ENCODE assay signal across 8 cellular contexts in genomic region chr13:22915442-22916082, GRCh38.
DNase-seq lines count a peak whose midpoint lies in the region; ATAC-seq lines count a peak whose summit lies in the region.

No MANE protein-coding gene starts in this region.

- DNase-seq in DMS114 treated with DMSO at 0.1 percent for 48 hours (lab: John Stamatoyannopoulos, UW; ENCODE audit: unreplicated experiment) (peak; percentile 5), NCI-H524 (lab: John Stamatoyannopoulos, UW) (peak; percentile 70 to 82), cerebellum (ENCODE audit: low spot score) (peak; percentile 74), kidney tubule cell (ENCODE audit: low spot score) (peak; percentile 70)
- no peak for DNase-seq in stimulated activated naive CD8-positive, alpha-beta T cell treated with anti-CD3 and anti-CD28 coated beads, Interleukin-15, Interleukin-2, amounts not matched to agents 100 U/mL and 50 U/mL, for 24 hours

- ATAC-seq in GM21619 (IDR thresholded peaks at IDR 0.05; ENCODE audit: unreplicated experiment): peak; percentile 50
- ATAC-seq in stimulated activated naive CD8-positive, alpha-beta T cell treated with anti-CD3 and anti-CD28 coated beads, Interleukin-15, Interleukin-2, amounts not matched to agents 100 U/mL and 50 U/mL, for 24 hours: peak; percentile 14
- no peak for ATAC-seq in GM18870 (IDR thresholded peaks at IDR 0.05; ENCODE audit: unreplicated experiment)
- no peak for ATAC-seq in GM21723 (IDR thresholded peaks at IDR 0.05; ENCODE audit: unreplicated experiment)

Comparison
In these comparisons a context has a peak if more than half of its experiments do, and no peak if none do; other contexts are left out.
1. ATAC-seq: peak in GM21619 (single experiment) and stimulated activated naive CD8-positive, alpha-beta T cell treated with anti-CD3 and anti-CD28 coated beads, Interleukin-15, Interleukin-2, amounts not matched to agents 100 U/mL and 50 U/mL, for 24 hours (single experiment); none in GM18870 (single experiment) and GM21723 (single experiment).